In the genomic region with DNA sequence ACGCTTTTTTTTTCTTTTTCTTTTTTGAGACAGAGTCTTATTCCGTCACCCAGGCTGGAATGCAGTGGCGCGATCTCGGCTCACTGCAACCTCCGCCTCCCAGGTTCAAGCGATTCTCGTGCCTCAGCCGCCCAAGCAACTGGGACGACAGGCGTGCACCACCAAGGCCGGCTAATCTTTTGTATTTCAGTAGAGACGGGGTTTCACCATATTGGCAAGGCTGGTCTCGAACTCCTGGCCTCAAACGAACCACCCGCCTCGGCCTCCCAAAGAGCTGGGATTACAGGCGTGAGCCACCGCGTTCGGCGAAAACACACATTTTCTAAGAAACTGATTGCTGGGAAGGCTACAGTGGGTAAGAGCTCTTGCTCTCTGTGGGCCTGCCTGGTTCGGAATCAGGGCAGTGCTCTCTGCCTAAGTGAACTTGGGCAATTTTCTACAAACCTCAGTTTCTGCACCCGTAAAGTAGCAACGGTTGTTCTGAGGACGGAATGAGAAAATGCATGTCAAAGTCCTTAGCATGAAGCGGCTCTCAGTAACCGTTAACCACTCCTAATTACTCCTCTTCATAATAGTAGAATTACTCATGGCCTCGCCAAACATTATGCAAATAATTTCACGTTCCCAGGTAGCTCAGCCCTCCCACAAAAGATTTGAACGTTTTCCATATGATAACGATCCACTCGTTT, we compare ENCODE assay signal across 8 cellular contexts. TPM values are rescaled to one million over a fixed set of nuclear protein-coding genes. Genes with fewer than 3 reads are reported as not detected.
DNase-seq lines count a peak whose midpoint lies in the region; ATAC-seq and TF ChIP-seq lines count a peak whose summit lies in the region.

No MANE protein-coding gene starts in this region.

- H3K4me3 Mint-ChIP-seq in effector memory CD8-positive, alpha-beta T cell, result peak overlapping the region; percentile 93 to 94

- H3K79me2 ChIP-seq in osteoblast (ENCODE audit: insufficient read depth, low read length), result peaks cover 12% of the 10 kb centered on the region

- H3K4me2 ChIP-seq in osteoblast (ENCODE audit: insufficient read depth, low read length), result peak overlapping the region; percentile 92

- H3K27ac ChIP-seq in osteoblast (ENCODE audit: low read depth, low read length), result peak overlapping the region; percentile 87

- H3K9me3 Mint-ChIP-seq in effector memory CD8-positive, alpha-beta T cell, result no peaks in the 10 kb centered on the region

- peak overlapping the region; percentile 95 for H2AFZ ChIP-seq in osteoblast (ENCODE audit: low read length)

- no peaks in the 10 kb centered on the region for H4K20me1 ChIP-seq in osteoblast (ENCODE audit: insufficient read depth, low read length)

- peak; percentile 54 for DNase-seq in LoVo (ENCODE audit: low spot score)
- DNase-seq in effector memory CD8-positive, alpha-beta T cell, result no peak
- no peak for DNase-seq in osteoblast (ENCODE audit: insufficient read length, low spot score, missing footprints)
- DNase-seq in epidermal melanocyte (ENCODE audit: insufficient read length, low spot score), result no peak
- DNase-seq in NOMO-1 (lab: John Stamatoyannopoulos, UW; ENCODE audit: unreplicated experiment in 2 of 2), result no peak
- no peak for DNase-seq in stimulated activated naive CD4-positive, alpha-beta T cell treated with Interleukin-2 at 50 U/mL for 16 hours (lab: John Stamatoyannopoulos, UW)
- DNase-seq in glomerular visceral epithelial cell (ENCODE audit: extremely low spot score), result no peak

- H3K27me3 Mint-ChIP-seq in effector memory CD8-positive, alpha-beta T cell, result no peaks in the 10 kb centered on the region

- H3K4me1 Mint-ChIP-seq in effector memory CD8-positive, alpha-beta T cell (ENCODE audit: low read depth in 2 of 2), result peaks cover 21 to 27% of the 10 kb centered on the region in 2 donors

- TF ChIP-seq CTCF in osteoblast (IDR thresholded peaks at IDR 0.05; ENCODE audit: extremely low read depth, low read depth, low read length), result no peak

- H3K4me1 ChIP-seq in osteoblast (ENCODE audit: insufficient read depth, low read length), result peaks cover 13% of the 10 kb centered on the region

- no peaks in the 10 kb centered on the region for H3K27me3 ChIP-seq in osteoblast (ENCODE audit: insufficient read depth, low read length)

- ATAC-seq in GM19023 (IDR thresholded peaks at IDR 0.05; ENCODE audit: unreplicated experiment), result peak; percentile 6
- ATAC-seq in effector memory CD8-positive, alpha-beta T cell (replicated peaks), result no peak

- H3K36me3 ChIP-seq in osteoblast (ENCODE audit: insufficient read depth, low read length), result peaks cover 4% of the 10 kb centered on the region

- H3K27ac Mint-ChIP-seq in effector memory CD8-positive, alpha-beta T cell, result peak overlapping the region; percentile 98 to 99

- H3K9me3 ChIP-seq in osteoblast (ENCODE audit: low read depth, low read length), result no peaks in the 10 kb centered on the region

- H3K36me3 Mint-ChIP-seq in effector memory CD8-positive, alpha-beta T cell (ENCODE audit: insufficient read depth), result peaks cover 48% of the 10 kb centered on the region

- H3K4me3 ChIP-seq in osteoblast (ENCODE audit: insufficient read depth, low read length), result peak overlapping the region; percentile 85

RNA-seq across cellular contexts. Expression of a gene that starts 1.0 kb away (rescaled TPM):
- 3.5 and 4.0 TPM in 2 replicates for total RNA-seq in osteoblast
